Comparison of ENCODE assay signal across 17 cellular contexts in the genomic region with DNA sequence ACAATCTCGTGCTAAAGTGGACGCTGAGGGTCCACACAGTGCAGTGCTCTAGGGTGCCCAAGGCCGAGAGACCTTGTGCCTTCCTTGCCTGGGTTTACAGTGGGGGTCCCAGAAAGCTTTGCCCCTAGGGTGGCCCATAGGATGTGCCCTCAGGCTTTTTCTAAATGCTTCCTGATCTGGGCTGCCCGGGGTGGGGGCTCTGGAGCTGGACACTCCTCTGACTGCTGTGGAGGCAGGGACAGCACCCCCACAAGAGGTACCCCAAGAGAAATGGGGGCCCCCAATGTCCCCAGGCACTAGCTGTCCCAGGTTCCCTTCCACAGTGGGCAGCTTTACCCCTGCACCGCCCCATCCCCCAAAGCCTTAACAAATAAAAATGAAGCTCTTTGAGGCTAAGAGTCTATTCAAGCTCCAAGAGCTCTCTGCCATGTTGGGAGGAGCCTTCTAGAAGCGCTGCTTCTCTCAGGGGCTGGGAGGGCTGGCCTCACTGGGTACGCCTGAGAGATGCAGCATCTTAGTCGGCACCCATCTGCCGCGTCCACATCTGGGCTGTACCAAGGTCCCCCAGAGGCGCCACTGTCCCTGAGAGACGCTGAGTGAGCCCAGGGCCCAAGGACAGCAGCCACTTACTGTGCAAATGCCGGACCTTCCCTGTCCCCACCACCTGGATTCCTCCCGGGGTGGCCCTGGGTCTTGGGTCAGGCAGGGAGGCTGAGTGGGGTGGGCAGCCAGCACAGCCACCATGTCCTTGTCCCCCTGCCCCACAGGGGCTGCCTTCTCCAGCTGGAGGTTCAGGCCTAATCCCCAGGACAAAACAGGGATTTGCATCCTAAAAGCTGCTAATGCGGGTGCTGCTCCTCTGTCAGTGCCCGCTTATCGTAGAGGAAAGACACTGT. TPM values are rescaled to one million over a fixed set of nuclear protein-coding genes. Genes with fewer than 3 reads are reported as not detected.
DNase-seq lines count a peak whose midpoint lies in the region; ATAC-seq and TF ChIP-seq lines count a peak whose summit lies in the region.
"Had no signal": no experiment of that assay in that cellular context is flagged by ENCODE, and none has a peak within 500 bp of the region (broad histone marks: within the 10 kb centered on the region; RNA-seq: fewer than 3 reads in every experiment).

No MANE protein-coding gene starts in this region.

- no peaks in the 10 kb centered on the region for H3K36me3 ChIP-seq in Caco-2 (ENCODE audit: control insufficient read depth, insufficient read depth, low read length)
- no peaks in the 10 kb centered on the region for H3K36me3 ChIP-seq in liver (ENCODE audit: control insufficient read depth in 4 of 4, insufficient read depth in 3 of 4, low read depth in 1 of 4, low read length in 3 of 4)
- H3K36me3 ChIP-seq: uterus had no signal

- H3K4me3 ChIP-seq in Caco-2 (ENCODE audit: low read depth, low read length) (no peak overlapping the region), liver (ENCODE audit: low read depth in 1 of 3, low read length in 3 of 3) (no peak overlapping the region), skin epidermis (no peak overlapping the region)
- H3K4me3 ChIP-seq: uterus had no signal

- BruUV-seq in Caco-2 (replicated peaks; lab: Mats Ljungman, UMichigan) = no TSS peak

- H3K4me3 Mint-ChIP-seq in Caco-2 (ENCODE audit: unreplicated experiment) = no peak overlapping the region
- no peak overlapping the region for H3K4me3 Mint-ChIP-seq in endothelial cell (ENCODE audit: unreplicated experiment)
- no peak overlapping the region for H3K4me3 Mint-ChIP-seq in effector memory CD8-positive, alpha-beta T cell

- WGBS in liver = 78% methylated on average over 17 of the region's 17 CpGs

- H3K27ac ChIP-seq in RWPE1 (peak overlapping the region; percentile 42; the same call in 1 of the 2 replicates), liver (ENCODE audit: low read depth in 1 of 2, low read length in 2 of 2) (peak overlapping the region; percentile 88 to 90), skin epidermis (peak overlapping the region in 12 of 21 experiments; percentile 5 to 87 (median 56))
- H3K27ac ChIP-seq: uterus had no signal

- H3K27me3 Mint-ChIP-seq in Caco-2 (ENCODE audit: insufficient read depth, unreplicated experiment) (no peaks in the 10 kb centered on the region), endothelial cell (ENCODE audit: unreplicated experiment) (peaks cover 6% of the 10 kb centered on the region)
- peaks cover 0 to 15% of the 10 kb centered on the region in 2 donors for H3K27me3 Mint-ChIP-seq in effector memory CD8-positive, alpha-beta T cell

- no peak for DNase-seq in Caco-2
- no peak for DNase-seq in RWPE1 (ENCODE audit: low spot score)
- no peak for DNase-seq in activated T-cell treated with anti-CD3 and anti-CD28 coated beads, Interleukin-2, amount 50 U/mL, for 48 hours
- no peak for DNase-seq in endothelial cell (ENCODE audit: low spot score)
- DNase-seq in SIG-M5 treated with dmso at 0.1 percent for 504 hours (lab: John Stamatoyannopoulos, UW; ENCODE audit: unreplicated experiment) = no peak
- DNase-seq in effector memory CD8-positive, alpha-beta T cell = no peak
- DNase-seq: hippocampal formation, NCI-H69, T-helper 9 cell had no signal

- POLR2A ChIA-PET in Caco-2 (lab: Charles Lee) = interaction anchor here (1.0 to 1.6 kb wide), 2 partner anchors 28 to 129 kb away, joined by 4 to 6 read pairs; a partner anchor contains a TSS
- POLR2A ChIA-PET in RWPE1 (lab: Yijun Ruan, JAX; ENCODE audit: low non-redundant PET) = no interaction called here

- H3K27me3 ChIP-seq in Caco-2 (replicated peaks; ENCODE audit: control insufficient read depth, insufficient read depth, low read length) (no peaks in the 10 kb centered on the region), liver (ENCODE audit: control insufficient read depth in 4 of 4, insufficient read depth in 4 of 4, low read length in 3 of 4) (no peaks in the 10 kb centered on the region)
- H3K27me3 ChIP-seq: uterus had no signal

- H3K36me3 Mint-ChIP-seq in Caco-2 (ENCODE audit: insufficient read depth, unreplicated experiment) (peaks cover 6% of the 10 kb centered on the region), endothelial cell (ENCODE audit: low read depth, unreplicated experiment) (peaks cover 8% of the 10 kb centered on the region)
- no peaks in the 10 kb centered on the region for H3K36me3 Mint-ChIP-seq in effector memory CD8-positive, alpha-beta T cell (ENCODE audit: insufficient read depth)

- CTCF ChIA-PET in Caco-2 (lab: Charles Lee) = interaction anchor here (0.7 to 1.8 kb wide), 2 partner anchors 28 to 39 kb away, joined by 3 to 9 read pairs; a partner anchor contains a TSS
- CTCF ChIA-PET in RWPE1 (lab: Yijun Ruan, JAX) = interaction anchor here (0.6 kb wide), 1 partner anchor 63 kb away, joined by 3 read pairs; no protein-coding TSS in a partner anchor

- TF ChIP-seq CTCF in Caco-2 (IDR thresholded peaks at IDR 0.05; ENCODE audit: insufficient read depth in 1 of 2, low read depth in 1 of 2, low read length in 1 of 2, severe bottlenecking in 1 of 2, unreplicated experiment in 1 of 2) (no peak), RWPE1 (conservative IDR thresholded peaks at IDR 0.05; ENCODE audit: low read depth) (no peak), liver (IDR thresholded peaks at IDR 0.05; ENCODE audit: low read depth, low read length, missing input control) (no peak), endothelial cell (IDR thresholded peaks at IDR 0.05; ENCODE audit: unreplicated experiment) (no peak)

- H3K4me1 ChIP-seq in Caco-2 (peaks cover 69% of the 10 kb centered on the region), liver (ENCODE audit: control insufficient read depth in 4 of 4, insufficient read depth in 4 of 4, low read length in 3 of 4) (peaks cover 39 to 69% (median 58%) of the 10 kb centered on the region in 4 donors)

- ATAC-seq in effector memory CD8-positive, alpha-beta T cell (replicated peaks) = no peak

- H3K9ac ChIP-seq in liver (ENCODE audit: low read depth in 1 of 2, low read length in 2 of 2) = peak overlapping the region in 1 of 2 donors; percentile 63

- H3K27ac Mint-ChIP-seq in Caco-2 (ENCODE audit: unreplicated experiment) = peak overlapping the region; percentile 60
- H3K27ac Mint-ChIP-seq in endothelial cell (ENCODE audit: unreplicated experiment) = no peak overlapping the region
- no peak overlapping the region for H3K27ac Mint-ChIP-seq in effector memory CD8-positive, alpha-beta T cell
- H3K27ac Mint-ChIP-seq: activated T-helper 2 cell treated with anti-CD3 and anti-CD28 coated beads, Interferon-gamma antibody, Interleukin-2, Interleukin-4, amounts not matched to agents 10 μg/mL and 5 μg/mL and 100 μg/mL, durations not matched to agents 14 hours and 24 hours and 36 hours had no signal

- H3K4me1 Mint-ChIP-seq in Caco-2 (ENCODE audit: low read depth, unreplicated experiment) (peaks cover 29% of the 10 kb centered on the region), endothelial cell (ENCODE audit: unreplicated experiment) (peaks cover 13% of the 10 kb centered on the region)
- H3K4me1 Mint-ChIP-seq in effector memory CD8-positive, alpha-beta T cell (ENCODE audit: low read depth in 2 of 2) = peaks cover 0 to 4% of the 10 kb centered on the region in 2 donors

- 0 out of 2 replicates have a peak, but pooled peaks cover 5% of the 10 kb centered on the region for H3K9me3 ChIP-seq in Caco-2
- no peaks in the 10 kb centered on the region for H3K9me3 ChIP-seq in liver (ENCODE audit: control insufficient read depth in 4 of 4, low read length in 3 of 4)
- H3K9me3 ChIP-seq: uterus had no signal

- no peak for TF ChIP-seq RAD21 in liver (IDR thresholded peaks at IDR 0.05)

- H3K9me3 Mint-ChIP-seq in Caco-2 (ENCODE audit: unreplicated experiment) = no peaks in the 10 kb centered on the region
- no peaks in the 10 kb centered on the region for H3K9me3 Mint-ChIP-seq in endothelial cell (ENCODE audit: unreplicated experiment)
- H3K9me3 Mint-ChIP-seq in effector memory CD8-positive, alpha-beta T cell = no peaks in the 10 kb centered on the region
- H3K9me3 Mint-ChIP-seq: activated T-helper 2 cell treated with anti-CD3 and anti-CD28 coated beads, Interferon-gamma antibody, Interleukin-2, Interleukin-4, amounts not matched to agents 10 μg/mL and 5 μg/mL and 100 μg/mL, durations not matched to agents 14 hours and 24 hours and 36 hours had no signal

- intact Hi-C loops in Caco-2 (cut with micrococcal nuclease; ENCODE audit: unreplicated experiment) = loop anchor here (5.0 kb wide), 1 partner anchor 33 kb away; no protein-coding TSS in a partner anchor

TF ChIP-seq in liver, 16 proteins besides CTCF, POLR2A, EP300 and RAD21 (continues in another document):
- TF ChIP-seq, protein P1, sequence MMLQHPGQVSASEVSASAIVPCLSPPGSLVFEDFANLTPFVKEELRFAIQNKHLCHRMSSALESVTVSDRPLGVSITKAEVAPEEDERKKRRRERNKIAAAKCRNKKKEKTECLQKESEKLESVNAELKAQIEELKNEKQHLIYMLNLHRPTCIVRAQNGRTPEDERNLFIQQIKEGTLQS (IDR thresholded peaks at IDR 0.05) = no peak
- TF ChIP-seq, protein P2, sequence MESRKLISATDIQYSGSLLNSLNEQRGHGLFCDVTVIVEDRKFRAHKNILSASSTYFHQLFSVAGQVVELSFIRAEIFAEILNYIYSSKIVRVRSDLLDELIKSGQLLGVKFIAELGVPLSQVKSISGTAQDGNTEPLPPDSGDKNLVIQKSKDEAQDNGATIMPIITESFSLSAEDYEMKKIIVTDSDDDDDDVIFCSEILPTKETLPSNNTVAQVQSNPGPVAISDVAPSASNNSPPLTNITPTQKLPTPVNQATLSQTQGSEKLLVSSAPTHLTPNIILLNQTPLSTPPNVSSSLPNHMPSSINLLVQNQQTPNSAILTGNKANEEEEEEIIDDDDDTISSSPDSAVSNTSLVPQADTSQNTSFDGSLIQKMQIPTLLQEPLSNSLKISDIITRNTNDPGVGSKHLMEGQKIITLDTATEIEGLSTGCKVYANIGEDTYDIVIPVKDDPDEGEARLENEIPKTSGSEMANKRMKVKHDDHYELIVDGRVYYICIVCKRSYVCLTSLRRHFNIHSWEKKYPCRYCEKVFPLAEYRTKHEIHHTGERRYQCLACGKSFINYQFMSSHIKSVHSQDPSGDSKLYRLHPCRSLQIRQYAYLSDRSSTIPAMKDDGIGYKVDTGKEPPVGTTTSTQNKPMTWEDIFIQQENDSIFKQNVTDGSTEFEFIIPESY (IDR thresholded peaks at IDR 0.05) = no peak

RNA-seq across cellular contexts. Expression of a gene that starts 27.4 kb away (rescaled TPM):
- total RNA-seq in Caco-2 (2022) (97.9 and 110 TPM in 2 replicates), liver (10 to 100 TPM; 70.0 to 95.5 TPM), endothelial cell (ENCODE audit: unreplicated experiment) (0.59 TPM)
- 100 to 1,000 TPM in 1 of 2 donors, 10 to 100 TPM in 1; 32.9 to 112 TPM for polyA plus RNA-seq in liver

RNA-seq across cellular contexts. Expression of a gene that starts 49.3 kb away (rescaled TPM):
- total RNA-seq in Caco-2 (2022) = not detected in 2 replicates
- not detected for total RNA-seq in liver
- not detected for polyA plus RNA-seq in liver
- total RNA-seq in endothelial cell (ENCODE audit: unreplicated experiment) = 4.4 TPM
- total RNA-seq: activated T-helper 2 cell treated with anti-CD3 and anti-CD28 coated beads, Interferon-gamma antibody, Interleukin-2, Interleukin-4, amounts not matched to agents 10 μg/mL and 5 μg/mL and 100 μg/mL, durations not matched to agents 14 hours and 24 hours and 36 hours; bronchial epithelial cell; Calu3; right cardiac atrium; uterus had no signal
- polyA plus RNA-seq: keratinocyte had no signal

Comparison
In these comparisons a context has a peak if more than half of its experiments do, and no peak if none do; other contexts are left out.
1. RNA of a gene that starts 27.4 kb away (total RNA-seq): 97.9 to 110 TPM in Caco-2 and 70.0 to 95.5 TPM in liver; 0.59 TPM in endothelial cell (single experiment); every median in the first group is over 10 times any median in the second.
2. Peak in every context shown above with its lines, with median percentiles within 50 percentile points of each other: H3K27ac ChIP-seq.